ENCODE assay signal across 8 cellular contexts in the genomic region with DNA sequence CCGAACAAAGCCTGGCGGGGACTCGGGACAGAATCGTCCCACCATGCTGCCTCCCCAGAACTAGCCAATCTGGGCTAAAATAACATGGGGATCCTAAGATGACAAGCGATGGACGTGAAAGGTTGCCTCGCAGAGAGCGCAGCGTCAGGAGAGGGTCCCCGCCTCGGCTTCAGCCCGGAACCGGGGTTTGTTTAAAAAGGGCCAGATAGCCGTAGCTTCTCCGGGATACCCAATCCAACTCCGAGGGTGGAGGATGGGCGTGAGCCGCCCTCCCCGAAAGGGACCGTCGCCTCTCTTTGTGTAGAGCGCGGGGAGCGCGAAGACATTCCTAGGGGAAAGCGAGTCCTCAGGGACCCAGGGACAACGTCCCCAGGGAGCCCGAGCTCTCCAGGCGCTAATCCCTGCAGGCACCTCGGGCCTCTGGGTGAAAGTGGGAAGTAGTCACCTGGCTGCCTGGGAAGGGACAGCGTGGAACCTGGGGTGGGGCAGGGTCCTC. TPM values are rescaled to one million over a fixed set of nuclear protein-coding genes. Genes with fewer than 3 reads are reported as not detected.
DNase-seq lines count a peak whose midpoint lies in the region; ATAC-seq, FAIRE-seq and TF ChIP-seq lines count a peak whose summit lies in the region.

No MANE protein-coding gene starts in this region.

- no TSS peak for BruUV-seq in HepG2 (replicated peaks; lab: Mats Ljungman, UMichigan)

- H3K9me3 Mint-ChIP-seq in activated T-helper 2 cell treated with anti-CD3 and anti-CD28 coated beads, Interferon-gamma antibody, Interleukin-2, Interleukin-4, amounts not matched to agents 10 μg/mL and 5 μg/mL and 100 μg/mL, durations not matched to agents 14 hours and 24 hours and 36 hours = no peaks in the 10 kb centered on the region

- CTCF ChIA-PET in HepG2 (lab: Yijun Ruan, JAX; ENCODE audit: low intra/inter-chr PET ratio, low total read pairs) = no interaction called here

- H3K27me3 ChIP-seq in HepG2 (ENCODE audit: control insufficient read depth in 1 of 2, insufficient read depth in 2 of 2, low read length in 2 of 2) (peaks cover 0 to 17% of the 10 kb centered on the region in 2 experiments; a peak in 3 of 5 replicates), thyroid gland (no peaks in the 10 kb centered on the region)

- H3K4me3 Mint-ChIP-seq in activated T-helper 2 cell treated with anti-CD3 and anti-CD28 coated beads, Interferon-gamma antibody, Interleukin-2, Interleukin-4, amounts not matched to agents 10 μg/mL and 5 μg/mL and 100 μg/mL, durations not matched to agents 14 hours and 24 hours and 36 hours (ENCODE audit: low read depth) = peak overlapping the region; percentile 75

- no peak overlapping the region for H2AFZ ChIP-seq in HepG2 (ENCODE audit: low read length)

- peak overlapping the region; percentile 90 for H3K4me2 ChIP-seq in HepG2 (ENCODE audit: low read depth, low read length)

- no peaks in the 10 kb centered on the region for H3K36me3 Mint-ChIP-seq in activated T-helper 2 cell treated with anti-CD3 and anti-CD28 coated beads, Interferon-gamma antibody, Interleukin-2, Interleukin-4, amounts not matched to agents 10 μg/mL and 5 μg/mL and 100 μg/mL, durations not matched to agents 14 hours and 24 hours and 36 hours (ENCODE audit: low read depth)

- H3K4me3 ChIP-seq in Jurkat, Clone E6-1 (ENCODE audit: low read length) = peak overlapping the region; percentile 27; the same call in 1 of the 2 replicates
- H3K4me3 ChIP-seq in HepG2 (replicated peaks in 1 of 3; ENCODE audit: insufficient read depth in 1 of 3, low read depth in 2 of 3, low read length in 3 of 3) = peak overlapping the region; percentile 62 to 90 (median 86)
- peak overlapping the region; percentile 59 to 98 (median 73) for H3K4me3 ChIP-seq in thyroid gland (replicated peaks in 1 of 3)

- no peak for TF ChIP-seq RAD21 in HepG2 (CRISPR knock-in tag; IDR thresholded peaks at IDR 0.05)

- POLR2A ChIA-PET in HepG2 (lab: Yijun Ruan, JAX) = interaction anchor here (1.0 kb wide), 1 partner anchor 86 kb away, joined by 3 read pairs; no protein-coding TSS in a partner anchor

- no peaks in the 10 kb centered on the region for H3K9me3 ChIP-seq in HepG2 (ENCODE audit: low read length)
- H3K9me3 ChIP-seq in thyroid gland = no peaks in the 10 kb centered on the region

- TF ChIP-seq EP300 in HepG2 (IDR thresholded peaks at IDR 0.05; ENCODE audit: low read depth in 2 of 2, low read length in 2 of 2) = no peak
- no peak for TF ChIP-seq EP300 in HepG2 (CRISPR knock-in tag; IDR thresholded peaks at IDR 0.05; ENCODE audit: borderline replicate concordance)

- peaks cover 5% of the 10 kb centered on the region for H3K4me1 Mint-ChIP-seq in activated T-helper 2 cell treated with anti-CD3 and anti-CD28 coated beads, Interferon-gamma antibody, Interleukin-2, Interleukin-4, amounts not matched to agents 10 μg/mL and 5 μg/mL and 100 μg/mL, durations not matched to agents 14 hours and 24 hours and 36 hours (ENCODE audit: low read depth)

- in situ Hi-C loops in Caki2 (cut with HindIII; ENCODE audit: low pct_unique_long_range_greater_than_20kb, low sequenced_read_pairs) (no loop called here), HepG2 (cut with HindIII; ENCODE audit: extremely low pct_ligation_motif_present, low pct_unique_long_range_greater_than_20kb) (loop anchor here (5.0 to 10.0 kb wide), 3 partner anchors 87 to 369 kb away; no protein-coding TSS in a partner anchor)

- DNase-seq in Caki2 (ENCODE audit: low read depth) (peak; percentile 41), HepG2 (ENCODE audit: low spot score) (no peak), thyroid gland (peak; percentile 42 to 54), RKO (ENCODE audit: low spot score) (no peak)
- no peak for DNase-seq in Jurkat, Clone E6-1 (ENCODE audit: low read depth, low spot score)
- no peak for DNase-seq in activated T-helper 2 cell treated with anti-CD3 and anti-CD28 coated beads, Interferon-gamma antibody, Interleukin-2, Interleukin-4, amounts not matched to agents 10 μg/mL and 5 μg/mL and 100 μg/mL, durations not matched to agents 14 hours and 24 hours and 36 hours (ENCODE audit: low spot score)

- H3K4me1 ChIP-seq in HepG2 (ENCODE audit: insufficient read depth, low read length) (peaks cover 34% of the 10 kb centered on the region), thyroid gland (peaks cover 14 to 15% of the 10 kb centered on the region in 2 donors)

- ATAC-seq in HepG2 = peak; percentile 60
- ATAC-seq in GM18907 (IDR thresholded peaks at IDR 0.05; ENCODE audit: unreplicated experiment) = no peak
- ATAC-seq in HG02981 (IDR thresholded peaks at IDR 0.05; ENCODE audit: unreplicated experiment) = no peak

- H3K27ac ChIP-seq in HepG2 (ENCODE audit: extremely low read length, insufficient read depth, low read length) (no peak overlapping the region), thyroid gland (peak overlapping the region; percentile 93 to 100 (median 100))

- H3K36me3 ChIP-seq in HepG2 (replicated peaks in 1 of 2; ENCODE audit: control insufficient read depth in 1 of 2, insufficient read depth in 2 of 2, low read length in 2 of 2) (no peaks in the 10 kb centered on the region), thyroid gland (peaks cover 0 to 9% of the 10 kb centered on the region in 2 donors)

- peak overlapping the region; percentile 65 for H3K9ac ChIP-seq in HepG2 (ENCODE audit: insufficient read depth, low read depth, low read length)

- intact Hi-C loops in activated T-helper 2 cell treated with anti-CD3 and anti-CD28 coated beads, Interferon-gamma antibody, Interleukin-2, Interleukin-4, amounts not matched to agents 10 μg/mL and 5 μg/mL and 100 μg/mL, durations not matched to agents 14 hours and 24 hours and 36 hours (cut with micrococcal nuclease) = loop anchor here (10.0 kb wide), 1 partner anchor 609 kb away; the partner anchor contains the start of gene CRYBG1
- intact Hi-C loops in HepG2 (cut with micrococcal nuclease; ENCODE audit: unreplicated experiment) (loop anchor here (10.0 kb wide), 2 partner anchors 89 to 289 kb away; no protein-coding TSS in a partner anchor), thyroid gland (cut with DNase I) (no loop called here)

- FAIRE-seq in HepG2 (lab: Jason Lieb, UNC) = no peak

- TF ChIP-seq CTCF in HepG2 (CRISPR knock-in tag; IDR thresholded peaks at IDR 0.05) = no peak
- TF ChIP-seq CTCF in thyroid gland (IDR thresholded peaks at IDR 0.05) = no peak

- H4K20me1 ChIP-seq in HepG2 (ENCODE audit: insufficient read depth, low read length) = no peaks in the 10 kb centered on the region

- peaks cover 2% of the 10 kb centered on the region for H3K79me2 ChIP-seq in HepG2 (ENCODE audit: insufficient read depth, low read length)

- TF ChIP-seq POLR2A in HepG2 (IDR thresholded peaks at IDR 0.05; ENCODE audit: insufficient read depth in 1 of 2, low read depth in 2 of 2, low read length in 2 of 2) (no peak), thyroid gland (IDR thresholded peaks at IDR 0.05) (no peak)

- H3K27ac Mint-ChIP-seq in activated T-helper 2 cell treated with anti-CD3 and anti-CD28 coated beads, Interferon-gamma antibody, Interleukin-2, Interleukin-4, amounts not matched to agents 10 μg/mL and 5 μg/mL and 100 μg/mL, durations not matched to agents 14 hours and 24 hours and 36 hours = no peak overlapping the region

- H3K27me3 Mint-ChIP-seq in activated T-helper 2 cell treated with anti-CD3 and anti-CD28 coated beads, Interferon-gamma antibody, Interleukin-2, Interleukin-4, amounts not matched to agents 10 μg/mL and 5 μg/mL and 100 μg/mL, durations not matched to agents 14 hours and 24 hours and 36 hours (ENCODE audit: low read depth) = peaks cover 65% of the 10 kb centered on the region

- WGBS in HepG2 (ENCODE audit: low lambda C conversion rate) = 3% methylated on average over 6 of the region's 31 CpGs
- whole genome bisulfite sequencing in thyroid gland, 2 donors = 0 to 1% methylated on average over 16 to 23 of the region's 31 CpGs

RNA-seq across cellular contexts. Expression of gene CD24, which starts 0.6 kb away (rescaled TPM):
- 922 and 985 TPM in 2 replicates for total RNA-seq in Caki2 (2014; rRNA removed; shearing (Covaris generic); ENCODE audit: low replicate concordance)
- 6.9 TPM for polyA plus RNA-seq in Jurkat, Clone E6-1 (2012; ENCODE audit: insufficient read depth, insufficient read length)
- total RNA-seq in activated T-helper 2 cell treated with anti-CD3 and anti-CD28 coated beads, Interferon-gamma antibody, Interleukin-2, Interleukin-4, amounts not matched to agents 10 μg/mL and 5 μg/mL and 100 μg/mL, durations not matched to agents 14 hours and 24 hours and 36 hours = 1.5 and 2.0 TPM in 2 replicates
- total RNA-seq in HepG2 (2016; rRNA removed; fragmentation: Illumina TruSeq; extraction: Trizol) = 11.3 and 13.6 TPM in 2 replicates
- 4.1 and 5.7 TPM in 2 replicates for total RNA-seq in HepG2 (2016; cell fraction: cytosol; rRNA removed; fragmentation: Illumina TruSeq; extraction: Trizol; ENCODE audit: low read depth)
- 9.1 and 11.6 TPM in 2 replicates for total RNA-seq in HepG2 (2016; cell fraction: insoluble cytoplasmic fraction; rRNA removed; fragmentation: Illumina TruSeq; extraction: Trizol)
- 11.4 and 13.2 TPM in 2 replicates for total RNA-seq in HepG2 (2016; cell fraction: membrane; rRNA removed; fragmentation: Illumina TruSeq; extraction: Trizol)
- 8.9 and 9.3 TPM in 2 replicates for total RNA-seq in HepG2 (2016; cell fraction: nucleus; rRNA removed; fragmentation: Illumina TruSeq; extraction: Trizol)
- 16.6 and 30.5 TPM in 2 replicates for polyA plus RNA-seq in HepG2 (2011; rRNA removed)
- polyA plus RNA-seq in HepG2 (2011; cell fraction: cytosol; rRNA removed) = 27.0 and 27.3 TPM in 2 replicates
- polyA plus RNA-seq in HepG2 (2011; cell fraction: nucleus; rRNA removed) = 9.1 and 9.6 TPM in 2 replicates
- 31.0 and 42.6 TPM in 2 replicates for polyA plus RNA-seq in HepG2 (2012)
- 6.8 and 8.0 TPM in 2 replicates for polyA plus RNA-seq in HepG2 (2016; cell fraction: cytosol; fragmentation: Illumina TruSeq; extraction: Trizol; ENCODE audit: low read depth)
- polyA plus RNA-seq in HepG2 (2016; cell fraction: insoluble cytoplasmic fraction; fragmentation: Illumina TruSeq; extraction: Trizol; ENCODE audit: low read depth) = 16.0 and 16.5 TPM in 2 replicates
- 14.8 and 15.9 TPM in 2 replicates for polyA plus RNA-seq in HepG2 (2016; cell fraction: membrane; fragmentation: Illumina TruSeq; extraction: Trizol; ENCODE audit: low read depth)
- 18.9 and 22.2 TPM in 2 replicates for polyA plus RNA-seq in HepG2 (2016; cell fraction: nucleus; fragmentation: Illumina TruSeq; extraction: Trizol; ENCODE audit: insufficient read depth, low read depth)
- polyA minus RNA-seq in HepG2 (2011; rRNA and poly(A)+ RNA removed; ENCODE audit: low replicate concordance) = 11.4 and 19.3 TPM in 2 replicates
- 35.1 and 38.1 TPM in 2 replicates for polyA minus RNA-seq in HepG2 (2011; cell fraction: cytosol; rRNA and poly(A)+ RNA removed)
- polyA minus RNA-seq in HepG2 (2011; cell fraction: nucleus; rRNA and poly(A)+ RNA removed) = 10.4 and 12.7 TPM in 2 replicates
- 1,000 to 10,000 TPM; 1,557 to 2,748 (median 2,297) TPM for total RNA-seq in thyroid gland

RNA-seq across cellular contexts. Expression of gene MTRES1, which starts 54.1 kb away (rescaled TPM):
- 10.6 and 22.1 TPM in 2 replicates for total RNA-seq in Caki2 (2014; rRNA removed; shearing (Covaris generic); ENCODE audit: low replicate concordance)
- 28.7 TPM for polyA plus RNA-seq in Jurkat, Clone E6-1 (2012; ENCODE audit: insufficient read depth, insufficient read length)
- 25.0 and 25.6 TPM in 2 replicates for total RNA-seq in activated T-helper 2 cell treated with anti-CD3 and anti-CD28 coated beads, Interferon-gamma antibody, Interleukin-2, Interleukin-4, amounts not matched to agents 10 μg/mL and 5 μg/mL and 100 μg/mL, durations not matched to agents 14 hours and 24 hours and 36 hours
- total RNA-seq in HepG2 (2016; rRNA removed; fragmentation: Illumina TruSeq; extraction: Trizol) (11.9 and 13.6 TPM in 2 replicates), thyroid gland (10 to 100 TPM; 12.8 to 31.3 (median 21.1) TPM)
- 6.0 TPM in 2 replicates for total RNA-seq in HepG2 (2016; cell fraction: cytosol; rRNA removed; fragmentation: Illumina TruSeq; extraction: Trizol; ENCODE audit: low read depth)
- 13.1 and 13.2 TPM in 2 replicates for total RNA-seq in HepG2 (2016; cell fraction: insoluble cytoplasmic fraction; rRNA removed; fragmentation: Illumina TruSeq; extraction: Trizol)
- total RNA-seq in HepG2 (2016; cell fraction: membrane; rRNA removed; fragmentation: Illumina TruSeq; extraction: Trizol) = 7.3 and 8.0 TPM in 2 replicates
- 8.9 TPM in 2 replicates for total RNA-seq in HepG2 (2016; cell fraction: nucleus; rRNA removed; fragmentation: Illumina TruSeq; extraction: Trizol)
- polyA plus RNA-seq in HepG2 (2011; rRNA removed) = 6.2 and 6.6 TPM in 2 replicates
- 3.7 and 4.0 TPM in 2 replicates for polyA plus RNA-seq in HepG2 (2011; cell fraction: cytosol; rRNA removed)
- 4.6 and 6.5 TPM in 2 replicates for polyA plus RNA-seq in HepG2 (2011; cell fraction: nucleus; rRNA removed)
- 6.7 and 10.9 TPM in 2 replicates for polyA plus RNA-seq in HepG2 (2012)
- 4.8 and 5.2 TPM in 2 replicates for polyA plus RNA-seq in HepG2 (2016; cell fraction: cytosol; fragmentation: Illumina TruSeq; extraction: Trizol; ENCODE audit: low read depth)
- polyA plus RNA-seq in HepG2 (2016; cell fraction: insoluble cytoplasmic fraction; fragmentation: Illumina TruSeq; extraction: Trizol; ENCODE audit: low read depth) = 17.6 and 20.0 TPM in 2 replicates
- polyA plus RNA-seq in HepG2 (2016; cell fraction: membrane; fragmentation: Illumina TruSeq; extraction: Trizol; ENCODE audit: low read depth) = 4.2 and 5.9 TPM in 2 replicates
- 22.2 and 24.5 TPM in 2 replicates for polyA plus RNA-seq in HepG2 (2016; cell fraction: nucleus; fragmentation: Illumina TruSeq; extraction: Trizol; ENCODE audit: insufficient read depth, low read depth)
- 3.2 and 4.1 TPM in 2 replicates for polyA minus RNA-seq in HepG2 (2011; rRNA and poly(A)+ RNA removed; ENCODE audit: low replicate concordance)
- polyA minus RNA-seq in HepG2 (2011; cell fraction: cytosol; rRNA and poly(A)+ RNA removed) = 1.9 and 2.9 TPM in 2 replicates
- polyA minus RNA-seq in HepG2 (2011; cell fraction: nucleus; rRNA and poly(A)+ RNA removed) = 9.0 and 9.7 TPM in 2 replicates

Comparison
In these comparisons a context has a peak if more than half of its experiments do, and no peak if none do; other contexts are left out.
1. DNase-seq: peak in Caki2 (single experiment) and thyroid gland (2 of 2); none in Jurkat, Clone E6-1 (single experiment), activated T-helper 2 cell treated with anti-CD3 and anti-CD28 coated beads, Interferon-gamma antibody, Interleukin-2, Interleukin-4, amounts not matched to agents 10 μg/mL and 5 μg/mL and 100 μg/mL, durations not matched to agents 14 hours and 24 hours and 36 hours (single experiment), HepG2 (single experiment) and RKO (single experiment).
2. H3K4me3 ChIP-seq: peak in every context shown above with its lines; median percentile 86 in HepG2; 73 in thyroid gland; 27 in Jurkat, Clone E6-1.
3. RNA of gene CD24, which starts 0.6 kb away (total RNA-seq): 1,557 to 2,748 TPM in thyroid gland and 922 to 985 TPM in Caki2; 4.1 to 13.6 TPM in HepG2 and 1.5 to 2.0 TPM in activated T-helper 2 cell treated with anti-CD3 and anti-CD28 coated beads, Interferon-gamma antibody, Interleukin-2, Interleukin-4, amounts not matched to agents 10 μg/mL and 5 μg/mL and 100 μg/mL, durations not matched to agents 14 hours and 24 hours and 36 hours; every median in the first group is over 10 times any median in the second.